20 cellular contexts compared by ENCODE assay signal in the genomic region with DNA sequence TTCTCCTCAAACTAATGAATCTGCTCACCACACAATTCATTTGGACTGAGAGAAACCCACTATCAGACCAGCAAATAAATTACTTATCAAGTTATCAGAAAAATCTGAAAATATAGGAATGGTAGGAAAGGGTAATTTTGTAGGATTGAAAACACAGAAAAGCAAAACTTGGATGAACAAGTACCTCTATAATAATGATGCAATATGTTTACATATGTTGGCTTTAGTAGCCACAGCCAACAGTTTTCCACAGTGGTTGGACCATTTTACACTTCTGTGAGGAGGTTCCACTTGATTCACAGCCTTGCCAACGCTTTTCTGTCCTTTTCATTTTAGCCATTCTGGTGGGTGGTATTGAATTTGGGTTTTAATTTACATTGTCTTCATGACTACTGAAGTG.
"Had no signal": no experiment of that assay in that cellular context is flagged by ENCODE, and none has a peak within 500 bp of the region (broad histone marks: within the 10 kb centered on the region; RNA-seq: fewer than 3 reads in every experiment).

No MANE protein-coding gene starts in this region.

- DNase-seq: dermis blood vessel endothelial cell; dorsolateral prefrontal cortex; effector CD4-positive, alpha-beta T cell; effector memory CD4-positive, alpha-beta T cell; foreskin melanocyte; gastrocnemius medialis; glutamatergic neuron; head of caudate nucleus; heart right ventricle; hippocampal formation; left cardiac atrium; left lung; left ventricle myocardium superior; lower lobe of right lung; mesenchymal stem cell; mucosa of descending colon; naive B cell had no signal

- H3K36me3 Mint-ChIP-seq: mesothelial cell of epicardium, naive B cell had no signal

- H3K4me1 Mint-ChIP-seq: naive B cell had no signal

- H3K4me3 ChIP-seq: coronary artery, dorsolateral prefrontal cortex, esophagus muscularis mucosa, gastrocnemius medialis, heart right ventricle, left lung, lower lobe of right lung, mucosa of descending colon had no signal

- H3K36me3 ChIP-seq: esophagus muscularis mucosa, gastrocnemius medialis, heart right ventricle, left lung, lower lobe of right lung had no signal

- H3K27ac Mint-ChIP-seq: mesothelial cell of epicardium had no signal

- ATAC-seq: gastrocnemius medialis, heart right ventricle, left cardiac atrium, left lung, left ventricle myocardium superior, lower lobe of right lung, mucosa of descending colon had no signal

- H3K4me1 ChIP-seq: esophagus muscularis mucosa, gastrocnemius medialis, left lung, lower lobe of right lung had no signal

- H3K4me3 Mint-ChIP-seq: mesothelial cell of epicardium, naive B cell had no signal

- H3K27me3 ChIP-seq: dorsolateral prefrontal cortex, esophagus muscularis mucosa, gastrocnemius medialis, heart right ventricle, left lung had no signal

- H3K9me3 ChIP-seq: esophagus muscularis mucosa, gastrocnemius medialis, heart right ventricle, left lung, lower lobe of right lung, mucosa of descending colon had no signal

- H3K27ac ChIP-seq: coronary artery, dorsolateral prefrontal cortex, esophagus muscularis mucosa, gastrocnemius medialis, heart right ventricle, left lung, lower lobe of right lung had no signal
